Comparison of ENCODE assay signal across 29 cellular contexts in genomic region chr15:97012986-97013385, GRCh38.
"Had no signal": no experiment of that assay in that cellular context is flagged by ENCODE, and none has a peak within 500 bp of the region (broad histone marks: within the 10 kb centered on the region; RNA-seq: fewer than 3 reads in every experiment).

No MANE protein-coding gene starts in this region.

- DNase-seq: activated CD4-positive, alpha-beta memory T cell treated with anti-CD3 and anti-CD28 coated beads, Interleukin-2, amount 10 ng/mL, durations not matched to agents 7 days and 5 days; activated CD4-positive, alpha-beta T cell treated with anti-CD3 and anti-CD28 coated beads for 1 hour; activated CD4-positive, alpha-beta T cell treated with anti-CD3 and anti-CD28 coated beads for 4 hours; activated CD4-positive, alpha-beta T cell treated with anti-CD3 and anti-CD28 coated beads, Interleukin-2, amount 10 ng/mL, durations not matched to agents 7 days and 5 days; activated CD4-positive, alpha-beta T cell treated with anti-CD3 and anti-CD28 coated beads, Interleukin-2, amount 50 U/mL, for 4 hours; activated CD8-positive, alpha-beta memory T cell treated with anti-CD3 and anti-CD28 coated beads, Interleukin-2, amount 50 U/mL, for 48 hours; activated gamma-delta T cell; activated naive CD4-positive, alpha-beta T cell; activated naive CD4-positive, alpha-beta T cell treated with anti-CD3 and anti-CD28 coated beads, Interleukin-2, amount 10 ng/mL, durations not matched to agents 7 days and 5 days; activated naive CD8-positive, alpha-beta T cell treated with anti-CD3 and anti-CD28 coated beads, Interleukin-2, amount 10 ng/mL, durations not matched to agents 7 days and 5 days; activated T-cell treated with anti-CD3 and anti-CD28 coated beads for 4 hours; activated T-cell treated with anti-CD3 and anti-CD28 coated beads, Interleukin-2, amount 50 U/mL, for 24 hours; activated T-cell treated with anti-CD3 and anti-CD28 coated beads, Interleukin-2, amount 50 U/mL, for 72 hours; central memory CD4-positive, alpha-beta T cell; cerebellar nuclear complex; colonic mucosa; effector memory CD4-positive, alpha-beta T cell; endodermal cell; foreskin fibroblast; glutamatergic neuron; heart left ventricle; T-helper 1 cell; T-helper 17 cell had no signal

- H3K4me1 ChIP-seq: ascending aorta, breast epithelium, colonic mucosa, heart left ventricle had no signal

- H3K27me3 Mint-ChIP-seq: activated CD4-positive, alpha-beta memory T cell treated with anti-CD3 and anti-CD28 coated beads, Interleukin-2, amount 10 ng/mL, durations not matched to agents 7 days and 5 days; activated CD4-positive, alpha-beta T cell treated with anti-CD3 and anti-CD28 coated beads, Interleukin-2, amount 10 ng/mL, durations not matched to agents 7 days and 5 days; activated naive CD4-positive, alpha-beta T cell treated with anti-CD3 and anti-CD28 coated beads, Interleukin-2, amount 10 ng/mL, durations not matched to agents 7 days and 5 days; activated naive CD8-positive, alpha-beta T cell treated with anti-CD3 and anti-CD28 coated beads, Interleukin-2, amount 10 ng/mL, durations not matched to agents 7 days and 5 days; activated T-cell treated with anti-CD3 and anti-CD28 coated beads, Interleukin-2, amount 50 U/mL, for 24 hours; brain; T-helper 17 cell had no signal

- H3K27me3 ChIP-seq: ascending aorta, breast epithelium, cardiac muscle cell, colonic mucosa, heart left ventricle had no signal

- H3K27ac Mint-ChIP-seq: activated CD4-positive, alpha-beta memory T cell treated with anti-CD3 and anti-CD28 coated beads, Interleukin-2, amount 10 ng/mL, durations not matched to agents 7 days and 5 days; activated CD4-positive, alpha-beta T cell treated with anti-CD3 and anti-CD28 coated beads, Interleukin-2, amount 10 ng/mL, durations not matched to agents 7 days and 5 days; activated naive CD4-positive, alpha-beta T cell treated with anti-CD3 and anti-CD28 coated beads, Interleukin-2, amount 10 ng/mL, durations not matched to agents 7 days and 5 days; activated naive CD4-positive, alpha-beta T cell treated with anti-CD3 and anti-CD28 coated beads, Interleukin-2, amount 50 U/mL, for 72 hours; activated naive CD8-positive, alpha-beta T cell treated with anti-CD3 and anti-CD28 coated beads, Interleukin-2, amount 10 ng/mL, durations not matched to agents 7 days and 5 days; activated T-cell treated with anti-CD3 and anti-CD28 coated beads, Interleukin-2, amount 50 U/mL, for 24 hours; activated T-cell treated with anti-CD3 and anti-CD28 coated beads, Interleukin-2, amount 50 U/mL, for 72 hours; brain; endodermal cell; T-helper 17 cell had no signal

- H3K36me3 Mint-ChIP-seq: activated naive CD4-positive, alpha-beta T cell treated with anti-CD3 and anti-CD28 coated beads, Interleukin-2, amount 10 ng/mL, durations not matched to agents 7 days and 5 days; activated naive CD4-positive, alpha-beta T cell treated with anti-CD3 and anti-CD28 coated beads, Interleukin-2, amount 50 U/mL, for 72 hours; activated naive CD8-positive, alpha-beta T cell treated with anti-CD3 and anti-CD28 coated beads, Interleukin-2, amount 10 ng/mL, durations not matched to agents 7 days and 5 days; brain had no signal

- ATAC-seq: activated naive CD4-positive, alpha-beta T cell treated with anti-CD3 and anti-CD28 coated beads, Interleukin-2, amount 50 U/mL, for 72 hours; activated T-cell treated with anti-CD3 and anti-CD28 coated beads, Interleukin-2, amount 50 U/mL, for 72 hours; esophagus mucosa; heart left ventricle; T-helper 17 cell had no signal

- H3K4me3 ChIP-seq: ascending aorta, breast epithelium, cardiac muscle cell, colonic mucosa, heart left ventricle had no signal

- H3K27ac ChIP-seq: ascending aorta, breast epithelium, cardiac muscle cell, colonic mucosa, heart left ventricle had no signal

- H3K9me3 ChIP-seq: ascending aorta, colonic mucosa had no signal

- H3K4me1 Mint-ChIP-seq: activated CD4-positive, alpha-beta memory T cell treated with anti-CD3 and anti-CD28 coated beads, Interleukin-2, amount 10 ng/mL, durations not matched to agents 7 days and 5 days; activated CD4-positive, alpha-beta T cell treated with anti-CD3 and anti-CD28 coated beads, Interleukin-2, amount 10 ng/mL, durations not matched to agents 7 days and 5 days; activated naive CD4-positive, alpha-beta T cell treated with anti-CD3 and anti-CD28 coated beads, Interleukin-2, amount 10 ng/mL, durations not matched to agents 7 days and 5 days; activated naive CD8-positive, alpha-beta T cell treated with anti-CD3 and anti-CD28 coated beads, Interleukin-2, amount 10 ng/mL, durations not matched to agents 7 days and 5 days; brain; endodermal cell; T-helper 17 cell had no signal

- H3K4me3 Mint-ChIP-seq: activated CD4-positive, alpha-beta memory T cell treated with anti-CD3 and anti-CD28 coated beads, Interleukin-2, amount 10 ng/mL, durations not matched to agents 7 days and 5 days; activated CD4-positive, alpha-beta T cell treated with anti-CD3 and anti-CD28 coated beads, Interleukin-2, amount 10 ng/mL, durations not matched to agents 7 days and 5 days; activated naive CD4-positive, alpha-beta T cell treated with anti-CD3 and anti-CD28 coated beads, Interleukin-2, amount 10 ng/mL, durations not matched to agents 7 days and 5 days; activated naive CD8-positive, alpha-beta T cell treated with anti-CD3 and anti-CD28 coated beads, Interleukin-2, amount 10 ng/mL, durations not matched to agents 7 days and 5 days; activated T-cell treated with anti-CD3 and anti-CD28 coated beads, Interleukin-2, amount 50 U/mL, for 24 hours; activated T-cell treated with anti-CD3 and anti-CD28 coated beads, Interleukin-2, amount 50 U/mL, for 72 hours; brain; endodermal cell; T-helper 17 cell had no signal

- H3K36me3 ChIP-seq: ascending aorta, breast epithelium, cardiac muscle cell, colonic mucosa, heart left ventricle had no signal

- H3K9me3 Mint-ChIP-seq: activated CD4-positive, alpha-beta T cell treated with anti-CD3 and anti-CD28 coated beads, Interleukin-2, amount 10 ng/mL, durations not matched to agents 7 days and 5 days; endodermal cell had no signal
